Comparison of ENCODE assay signal across 8 cellular contexts in genomic region chr11:129861702-129862107, GRCh38. TPM values are rescaled to one million over a fixed set of nuclear protein-coding genes. Genes with fewer than 3 reads are reported as not detected.
DNase-seq lines count a peak whose midpoint lies in the region; ATAC-seq and TF ChIP-seq lines count a peak whose summit lies in the region.

No MANE protein-coding gene starts in this region.

- H3K36me3 ChIP-seq in naive thymus-derived CD4-positive, alpha-beta T cell (ENCODE audit: control insufficient read depth in 2 of 3, insufficient read depth in 3 of 3, low read length in 3 of 3) = peaks cover 0 to 42% (median 15%) of the 10 kb centered on the region in 3 experiments

- H3K27ac ChIP-seq in C4-2B = peak overlapping the region; percentile 28
- peak overlapping the region; percentile 96 for H3K27ac ChIP-seq in epithelial cell of prostate
- peak overlapping the region; percentile 25 for H3K27ac ChIP-seq in naive thymus-derived CD4-positive, alpha-beta T cell (ENCODE audit: low read depth, low read length)

- CTCF ChIA-PET in naive thymus-derived CD4-positive, alpha-beta T cell (lab: Charles Lee) = interaction anchor here (0.6 to 1.7 kb wide), 4 partner anchors 20 to 233 kb away, joined by 3 to 5 read pairs (median 4); no protein-coding TSS in a partner anchor

- peaks cover 17 to 70% (median 64%) of the 10 kb centered on the region in 5 donors for H3K36me3 Mint-ChIP-seq in naive thymus-derived CD4-positive, alpha-beta T cell

- DNase-seq in NCI-H2196 (lab: John Stamatoyannopoulos, UW; ENCODE audit: unreplicated experiment) (peak; percentile 24), epithelial cell of prostate (ENCODE audit: low read depth, low spot score) (peak; percentile 83), MV-4-11 (lab: John Stamatoyannopoulos, UW) (no peak), NCI-H446 (lab: John Stamatoyannopoulos, UW) (no peak)
- no peak for DNase-seq in naive thymus-derived CD4-positive, alpha-beta T cell
- DNase-seq in stimulated activated CD8-positive, alpha-beta memory T cell treated with anti-CD3 and anti-CD28 coated beads, Interleukin-4, amount 100 ng/mL, for 48 hours = no peak

- intact Hi-C loops in naive thymus-derived CD4-positive, alpha-beta T cell (cut with micrococcal nuclease) = loop anchor here in 1 of 2 donors (1.0 kb wide), 1 partner anchor 8 kb away; no protein-coding TSS in a partner anchor

- H3K4me3 Mint-ChIP-seq in naive thymus-derived CD4-positive, alpha-beta T cell = peak overlapping the region in 3 of 10 donors; percentile 22 to 69 (median 58)

- peaks cover 19 to 70% (median 54%) of the 10 kb centered on the region in 7 donors for H3K4me1 Mint-ChIP-seq in naive thymus-derived CD4-positive, alpha-beta T cell

- H3K9me3 ChIP-seq in naive thymus-derived CD4-positive, alpha-beta T cell (ENCODE audit: control insufficient read depth in 2 of 3, low read length in 3 of 3) = no peaks in the 10 kb centered on the region

- no peak overlapping the region for H3K4me3 ChIP-seq in naive thymus-derived CD4-positive, alpha-beta T cell (ENCODE audit: low read length)

- no peaks in the 10 kb centered on the region for H3K27me3 Mint-ChIP-seq in naive thymus-derived CD4-positive, alpha-beta T cell

- peaks cover 0 to 37% of the 10 kb centered on the region in 2 donors for H3K4me1 ChIP-seq in naive thymus-derived CD4-positive, alpha-beta T cell (ENCODE audit: control insufficient read depth in 2 of 2, insufficient read depth in 2 of 2, low read length in 2 of 2)

- H3K27ac Mint-ChIP-seq in naive thymus-derived CD4-positive, alpha-beta T cell = peak overlapping the region; percentile 84 to 98 (median 95)

- POLR2A ChIA-PET in naive thymus-derived CD4-positive, alpha-beta T cell (lab: Charles Lee) = interaction anchor here (0.6 to 6.1 kb wide), 17 partner anchors 8 to 257 kb away, joined by 3 to 66 read pairs (median 5); partner anchors contain the start of genes PRDM10 and TMEM45B

- H3K27me3 ChIP-seq in naive thymus-derived CD4-positive, alpha-beta T cell (ENCODE audit: control insufficient read depth in 2 of 2, insufficient read depth in 2 of 2, low read length in 2 of 2) = no peaks in the 10 kb centered on the region

- ATAC-seq in naive thymus-derived CD4-positive, alpha-beta T cell = no peak
- ATAC-seq in GM19023 (IDR thresholded peaks at IDR 0.05; ENCODE audit: unreplicated experiment) = no peak

- no peaks in the 10 kb centered on the region for H3K9me3 Mint-ChIP-seq in naive thymus-derived CD4-positive, alpha-beta T cell

- no peak for TF ChIP-seq CTCF in C4-2B (conservative IDR thresholded peaks at IDR 0.05)

RNA-seq across cellular contexts. Expression of gene NFRKB, which starts 33.7 kb away (rescaled TPM):
- 10 to 100 TPM; 40.4 to 81.3 (median 56.2) TPM for total RNA-seq in naive thymus-derived CD4-positive, alpha-beta T cell
- polyA plus RNA-seq in naive thymus-derived CD4-positive, alpha-beta T cell = 10 to 100 TPM; 24.4 to 42.3 TPM

RNA-seq across cellular contexts. Expression of gene TMEM45B, which starts 46.1 kb away (rescaled TPM):
- total RNA-seq in naive thymus-derived CD4-positive, alpha-beta T cell = 10 to 100 TPM in 2 of 5 experiments, 1 to 10 TPM in 3; 2.3 to 40.8 (median 3.6) TPM
- 10 to 100 TPM; 11.9 to 12.4 TPM for polyA plus RNA-seq in naive thymus-derived CD4-positive, alpha-beta T cell

Comparison
In these comparisons a context has a peak if more than half of its experiments do, and no peak if none do; other contexts are left out.
1. H3K27ac ChIP-seq: peak in every context shown above with its lines; median percentile 96 in epithelial cell of prostate; 28 in C4-2B; 25 in naive thymus-derived CD4-positive, alpha-beta T cell.
2. DNase-seq: peak in NCI-H2196 (single experiment) and epithelial cell of prostate (single experiment); none in naive thymus-derived CD4-positive, alpha-beta T cell (0 of 9), MV-4-11 (single experiment), NCI-H446 (0 of 2) and stimulated activated CD8-positive, alpha-beta memory T cell treated with anti-CD3 and anti-CD28 coated beads, Interleukin-4, amount 100 ng/mL, for 48 hours (single experiment).